In genomic region chr9:79686381-79687130, GRCh38 we compare ENCODE assay signal across 10 cellular contexts.
DNase-seq lines count a peak whose midpoint lies in the region; ATAC-seq and TF ChIP-seq lines count a peak whose summit lies in the region.
"Had no signal": no experiment of that assay in that cellular context is flagged by ENCODE, and none has a peak within 500 bp of the region (broad histone marks: within the 10 kb centered on the region; RNA-seq: fewer than 3 reads in every experiment).

No MANE protein-coding gene starts in this region.

- H3K9me3 Mint-ChIP-seq in nephron progenitor cell: no peaks in the 10 kb centered on the region
- H3K9me3 Mint-ChIP-seq in activated T-cell treated with anti-CD3 and anti-CD28 coated beads, Interleukin-2, amount 50 U/mL, for 4 hours: no peaks in the 10 kb centered on the region
- H3K9me3 Mint-ChIP-seq: T-helper 1 cell treated with Interleukin-12 subunit alpha and Interleukin-12 subunit beta and Interleukin-4 antibody, amounts not matched to agents 30 μg/mL and 1 μg/mL, for 36 hours had no signal

- no peak for ATAC-seq in activated T-cell treated with anti-CD3 and anti-CD28 coated beads, Interleukin-2, amount 50 U/mL, for 4 hours

- H3K4me3 Mint-ChIP-seq in nephron progenitor cell: no peak overlapping the region
- H3K4me3 Mint-ChIP-seq in activated T-cell treated with anti-CD3 and anti-CD28 coated beads, Interleukin-2, amount 50 U/mL, for 4 hours: no peak overlapping the region

- peak; percentile 87 for DNase-seq in DMS 273 (lab: John Stamatoyannopoulos, UW; ENCODE audit: unreplicated experiment)
- peak; percentile 91 for DNase-seq in HT1080 (ENCODE audit: low read depth)
- DNase-seq in cardiac fibroblast (ENCODE audit: low read depth in 2 of 2): peak; percentile 76 to 94
- DNase-seq in nephron progenitor cell: no peak
- DNase-seq in NK-92 treated with Interleukin-12 subunit alpha and Interleukin-12 subunit beta, amount 100 ng/mL, for 24 hours (lab: John Stamatoyannopoulos, UW): no peak
- no peak for DNase-seq in DMS114 treated with DMSO at 0.1 percent for 48 hours (lab: John Stamatoyannopoulos, UW; ENCODE audit: unreplicated experiment)
- DNase-seq in RWPE1 (ENCODE audit: low spot score): no peak
- DNase-seq in activated T-cell treated with anti-CD3 and anti-CD28 coated beads, Interleukin-2, amount 50 U/mL, for 4 hours: no peak
- DNase-seq: NCI-H1436 had no signal

- peak overlapping the region; percentile 84 for H3K27ac Mint-ChIP-seq in nephron progenitor cell

- H3K27me3 Mint-ChIP-seq in nephron progenitor cell (ENCODE audit: low read depth, poor library complexity): peaks cover 2% of the 10 kb centered on the region
- no peaks in the 10 kb centered on the region for H3K27me3 Mint-ChIP-seq in activated T-cell treated with anti-CD3 and anti-CD28 coated beads, Interleukin-2, amount 50 U/mL, for 4 hours (ENCODE audit: low read depth)

- H3K36me3 Mint-ChIP-seq in nephron progenitor cell (ENCODE audit: low read depth): peaks cover 71% of the 10 kb centered on the region
- peaks cover 12% of the 10 kb centered on the region for H3K36me3 Mint-ChIP-seq in activated T-cell treated with anti-CD3 and anti-CD28 coated beads, Interleukin-2, amount 50 U/mL, for 4 hours (ENCODE audit: insufficient read depth)

- CTCF ChIA-PET in RWPE1 (lab: Yijun Ruan, JAX): interaction anchor here (0.7 kb wide), 1 partner anchor 296 kb away, joined by 3 read pairs; no protein-coding TSS in a partner anchor

- POLR2A ChIA-PET in RWPE1 (lab: Yijun Ruan, JAX; ENCODE audit: low non-redundant PET): no interaction called here

- TF ChIP-seq CTCF in cardiac fibroblast (IDR thresholded peaks at IDR 0.05; ENCODE audit: low read depth, low read length) (no peak), nephron progenitor cell (IDR thresholded peaks at IDR 0.05) (no peak), RWPE1 (conservative IDR thresholded peaks at IDR 0.05; ENCODE audit: low read depth) (no peak)

- no peak overlapping the region for H3K27ac ChIP-seq in RWPE1

- peaks cover 68% of the 10 kb centered on the region for H3K4me1 Mint-ChIP-seq in nephron progenitor cell
- H3K4me1 Mint-ChIP-seq in activated T-cell treated with anti-CD3 and anti-CD28 coated beads, Interleukin-2, amount 50 U/mL, for 4 hours (ENCODE audit: low read depth): peaks cover 43% of the 10 kb centered on the region

- no peak overlapping the region for H3K4me3 ChIP-seq in cardiac fibroblast (replicated peaks in 1 of 2; ENCODE audit: low read depth in 2 of 2, low read length in 2 of 2)

Comparison
In these comparisons a context has a peak if more than half of its experiments do, and no peak if none do; other contexts are left out.
1. DNase-seq: peak in DMS 273 (single experiment), HT1080 (single experiment) and cardiac fibroblast (2 of 2); none in nephron progenitor cell (single experiment), NK-92 treated with Interleukin-12 subunit alpha and Interleukin-12 subunit beta, amount 100 ng/mL, for 24 hours (single experiment), DMS114 treated with DMSO at 0.1 percent for 48 hours (single experiment), RWPE1 (single experiment) and activated T-cell treated with anti-CD3 and anti-CD28 coated beads, Interleukin-2, amount 50 U/mL, for 4 hours (single experiment).